In genomic region chr22:42868751-42869251, GRCh38 we compare ENCODE assay signal across 12 cellular contexts. TPM values are rescaled to one million over a fixed set of nuclear protein-coding genes. Genes with fewer than 3 reads are reported as not detected.
A peak's percentile ranks its signal among the peaks of the same experiment; 100 is the strongest.
DNase-seq lines count a peak whose midpoint lies in the region; ATAC-seq and TF ChIP-seq lines count a peak whose summit lies in the region.
"Had no signal": no experiment of that assay in that cellular context is flagged by ENCODE, and none has a peak within 500 bp of the region (broad histone marks: within the 10 kb centered on the region; RNA-seq: fewer than 3 reads in every experiment).

No MANE protein-coding gene starts in this region.

- 56% methylated on average over 11 of the region's 16 CpGs for WGBS in mammary epithelial cell (ENCODE audit: low coverage, missing lambda C conversion rate)
- 9 to 13% methylated on average over 16 of the region's 16 CpGs for WGBS in aorta, 2 donors

- dilution Hi-C loops in mammary epithelial cell (cut with HindIII; ENCODE audit: low sequenced_read_pairs), result no loop called here

- no peaks in the 10 kb centered on the region for H3K9me3 Mint-ChIP-seq in stimulated activated effector memory CD8-positive, alpha-beta T cell treated with anti-CD3 and anti-CD28 coated beads, Interleukin-12 subunit alpha, Interleukin-12 subunit beta, amount 100 ng/mL, for 72 hours
- H3K9me3 Mint-ChIP-seq in T-cell, result no peaks in the 10 kb centered on the region
- H3K9me3 Mint-ChIP-seq: central memory CD8-positive, alpha-beta T cell; nephron had no signal

- H3K27ac Mint-ChIP-seq in stimulated activated effector memory CD8-positive, alpha-beta T cell treated with anti-CD3 and anti-CD28 coated beads, Interleukin-12 subunit alpha, Interleukin-12 subunit beta, amount 100 ng/mL, for 72 hours, result no peak overlapping the region
- H3K27ac Mint-ChIP-seq in T-cell, result no peak overlapping the region
- H3K27ac Mint-ChIP-seq: nephron had no signal

- DNase-seq in breast epithelium (ENCODE audit: low spot score in 2 of 2) (peak; percentile 78 to 87), mammary epithelial cell (no peak), fibroblast of mammary gland (ENCODE audit: low read depth) (peak; percentile 47), midbrain (lab: John Stamatoyannopoulos, UW) (peak; percentile 43), aorta (peak; percentile 86 to 88), T-cell (no peak)
- no peak for DNase-seq in stimulated activated effector memory CD8-positive, alpha-beta T cell treated with anti-CD3 and anti-CD28 coated beads, Interleukin-12 subunit alpha, Interleukin-12 subunit beta, amount 100 ng/mL, for 72 hours (ENCODE audit: low spot score in 2 of 2)
- DNase-seq: activated CD8-positive, alpha-beta memory T cell treated with anti-CD3 and anti-CD28 coated beads, Interleukin-2, amount 50 U/mL, for 4 hours had no signal

- no peak overlapping the region for H2AFZ ChIP-seq in mammary epithelial cell (ENCODE audit: low read depth, low read length)

- TF ChIP-seq CTCF in breast epithelium (IDR thresholded peaks at IDR 0.05), result no peak
- TF ChIP-seq CTCF in mammary epithelial cell (conservative IDR thresholded peaks at IDR 0.05 in 1 of 2, IDR thresholded peaks at IDR 0.05 in 1 of 2; ENCODE audit: extremely low read depth in 1 of 2, insufficient read depth in 1 of 2, low read depth in 1 of 2, low read length in 2 of 2), result no peak
- no peak for TF ChIP-seq CTCF in fibroblast of mammary gland (conservative IDR thresholded peaks at IDR 0.05; ENCODE audit: control insufficient read depth, insufficient read depth, low read depth, low read length)

- ATAC-seq in aorta (ENCODE audit: low FRiP score) (peak; percentile 75), GM18498 (IDR thresholded peaks at IDR 0.05; ENCODE audit: unreplicated experiment) (no peak), T-cell (replicated peaks in 1 of 4) (no peak)
- ATAC-seq in stimulated activated effector memory CD8-positive, alpha-beta T cell treated with anti-CD3 and anti-CD28 coated beads, Interleukin-12 subunit alpha, Interleukin-12 subunit beta, amount 100 ng/mL, for 72 hours, result no peak

- H3K4me2 ChIP-seq in mammary epithelial cell (ENCODE audit: insufficient read depth, low read depth, low read length), result no peak overlapping the region

- H4K20me1 ChIP-seq in mammary epithelial cell (ENCODE audit: insufficient read depth, low read length), result no peaks in the 10 kb centered on the region

- no peak for TF ChIP-seq POLR2A in breast epithelium (IDR thresholded peaks at IDR 0.05)

- peaks cover 8% of the 10 kb centered on the region for H3K4me1 Mint-ChIP-seq in stimulated activated effector memory CD8-positive, alpha-beta T cell treated with anti-CD3 and anti-CD28 coated beads, Interleukin-12 subunit alpha, Interleukin-12 subunit beta, amount 100 ng/mL, for 72 hours
- H3K4me1 Mint-ChIP-seq in T-cell, result peaks cover 0 to 5% (median 3%) of the 10 kb centered on the region in 3 donors

- POLR2A ChIA-PET in T-cell (lab: Charles Lee), result no interaction called here

- no peaks in the 10 kb centered on the region for H3K27me3 Mint-ChIP-seq in T-cell
- H3K27me3 Mint-ChIP-seq: central memory CD8-positive, alpha-beta T cell had no signal

- peaks cover 11 to 12% of the 10 kb centered on the region in 2 donors for H3K4me1 ChIP-seq in breast epithelium
- H3K4me1 ChIP-seq in mammary epithelial cell (ENCODE audit: insufficient read depth, low read length), result peaks cover 4% of the 10 kb centered on the region
- no peaks in the 10 kb centered on the region for H3K4me1 ChIP-seq in aorta (ENCODE audit: control insufficient read depth in 1 of 2, insufficient read depth in 2 of 2, low read length in 2 of 2)
- H3K4me1 ChIP-seq: uterus had no signal

- H3K36me3 Mint-ChIP-seq in stimulated activated effector memory CD8-positive, alpha-beta T cell treated with anti-CD3 and anti-CD28 coated beads, Interleukin-12 subunit alpha, Interleukin-12 subunit beta, amount 100 ng/mL, for 72 hours, result peaks cover 26% of the 10 kb centered on the region
- peaks cover 27% of the 10 kb centered on the region for H3K36me3 Mint-ChIP-seq in T-cell

- H3K9ac ChIP-seq in mammary epithelial cell (ENCODE audit: insufficient read depth, low read length), result no peak overlapping the region

- H3K9me3 ChIP-seq in breast epithelium (no peaks in the 10 kb centered on the region), mammary epithelial cell (replicated peaks; ENCODE audit: insufficient read depth, low read length) (no peaks in the 10 kb centered on the region), aorta (ENCODE audit: control insufficient read depth, low read length) (no peaks in the 10 kb centered on the region)
- H3K9me3 ChIP-seq: uterus had no signal

- H3K27ac ChIP-seq in breast epithelium (peak overlapping the region; percentile 66 to 80), mammary epithelial cell (ENCODE audit: insufficient read depth, low read depth, low read length) (no peak overlapping the region), aorta (ENCODE audit: low read depth in 1 of 2, low read length in 2 of 2) (peak overlapping the region in 1 of 2 donors; percentile 60)
- H3K27ac ChIP-seq: uterus had no signal

- H3K4me3 ChIP-seq in breast epithelium (peak overlapping the region in 1 of 3 donors; percentile 7), mammary epithelial cell (replicated peaks in 1 of 3; ENCODE audit: insufficient read depth in 1 of 3, low read depth in 2 of 3, low read length in 3 of 3) (no peak overlapping the region), fibroblast of mammary gland (ENCODE audit: control insufficient read depth, low read depth, low read length) (no peak overlapping the region), aorta (ENCODE audit: low read length in 2 of 2) (no peak overlapping the region)
- H3K4me3 ChIP-seq: uterus had no signal

- no peaks in the 10 kb centered on the region for H3K79me2 ChIP-seq in mammary epithelial cell (ENCODE audit: insufficient read depth, low read length)

- intact Hi-C loops in breast epithelium (cut with DNase I; ENCODE audit: low total_unique reads) (no loop called here), mammary epithelial cell (cut with micrococcal nuclease) (loop anchor here (5.0 kb wide), 3 partner anchors 88 to 224 kb away; no protein-coding TSS in a partner anchor), aorta (cut with DNase I) (loop anchor here (5.0 to 10.0 kb wide), 2 partner anchors 148 to 166 kb away; partner anchors contain the start of gene PACSIN2 (in 1 of the 2))

- BruUV-seq in mammary epithelial cell (replicated peaks; lab: Mats Ljungman, UMichigan), result no TSS peak

- no peaks in the 10 kb centered on the region for H3K27me3 ChIP-seq in breast epithelium
- no peaks in the 10 kb centered on the region for H3K27me3 ChIP-seq in mammary epithelial cell (ENCODE audit: insufficient read depth, low read length)
- no peaks in the 10 kb centered on the region for H3K27me3 ChIP-seq in aorta (ENCODE audit: control insufficient read depth in 1 of 2, insufficient read depth in 2 of 2, low read length in 1 of 2)
- H3K27me3 ChIP-seq: uterus had no signal

- H3K36me3 ChIP-seq in breast epithelium, result no peaks in the 10 kb centered on the region
- H3K36me3 ChIP-seq in mammary epithelial cell (ENCODE audit: insufficient read depth, low read length), result peaks cover 2% of the 10 kb centered on the region
- H3K36me3 ChIP-seq in aorta (ENCODE audit: control insufficient read depth in 1 of 2, insufficient read depth in 2 of 2, low read length in 1 of 2), result peaks cover 0 to 5% of the 10 kb centered on the region in 2 donors
- H3K36me3 ChIP-seq: uterus had no signal

- CTCF ChIA-PET in mammary epithelial cell (lab: Charles Lee; ENCODE audit: low non-redundant PET), result no interaction called here
- CTCF ChIA-PET in T-cell (lab: Charles Lee), result interaction anchor here in 1 of 2 donors (1.6 kb wide), 1 partner anchor 26 kb away, joined by 10 read pairs; no protein-coding TSS in a partner anchor

- H3K4me3 Mint-ChIP-seq in stimulated activated effector memory CD8-positive, alpha-beta T cell treated with anti-CD3 and anti-CD28 coated beads, Interleukin-12 subunit alpha, Interleukin-12 subunit beta, amount 100 ng/mL, for 72 hours, result no peak overlapping the region
- H3K4me3 Mint-ChIP-seq in T-cell, result no peak overlapping the region
- H3K4me3 Mint-ChIP-seq: central memory CD8-positive, alpha-beta T cell; nephron had no signal

- in situ Hi-C loops in mammary epithelial cell (cut with MboI; ENCODE audit: low sequenced_read_pairs in 2 of 2), result no loop called here

RNA-seq across cellular contexts. Expression of gene ARFGAP3, which starts 11.7 kb away (rescaled TPM):
- 10 to 100 TPM; 51.2 to 90.7 (median 70.8) TPM for total RNA-seq in breast epithelium
- total RNA-seq in mammary epithelial cell, result 10 to 100 TPM; 46.5 to 60.8 TPM
- 24.9 TPM for polyA plus RNA-seq in mammary epithelial cell
- 10.3 TPM for polyA minus RNA-seq in mammary epithelial cell
- total RNA-seq in aorta, result 10 to 100 TPM; 45.9 to 60.5 TPM
- polyA plus RNA-seq in aorta, result 10 to 100 TPM; 40.1 to 43.7 TPM
- 10 to 100 TPM; 25.7 to 32.5 (median 30.2) TPM for total RNA-seq in T-cell

Comparison
In these comparisons a context has a peak if more than half of its experiments do, and no peak if none do; other contexts are left out.
1. DNase-seq: peak in breast epithelium (2 of 2), fibroblast of mammary gland (single experiment), midbrain (single experiment) and aorta (2 of 2); none in mammary epithelial cell (single experiment), stimulated activated effector memory CD8-positive, alpha-beta T cell treated with anti-CD3 and anti-CD28 coated beads, Interleukin-12 subunit alpha, Interleukin-12 subunit beta, amount 100 ng/mL, for 72 hours (0 of 2) and T-cell (0 of 34).